ENCODE assay signal across 10 cellular contexts in genomic region chr10:122019414-122019975, GRCh38. TPM values are rescaled to one million over a fixed set of nuclear protein-coding genes. Genes with fewer than 3 reads are reported as not detected.
A peak's percentile ranks its signal among the peaks of the same experiment; 100 is the strongest.
DNase-seq lines count a peak whose midpoint lies in the region; ATAC-seq and TF ChIP-seq lines count a peak whose summit lies in the region.
"Had no signal": no experiment of that assay in that cellular context is flagged by ENCODE, and none has a peak within 500 bp of the region (broad histone marks: within the 10 kb centered on the region; RNA-seq: fewer than 3 reads in every experiment).

No MANE protein-coding gene starts in this region.

- POLR2A ChIA-PET in CD4-positive, alpha-beta T cell (lab: Charles Lee), result no interaction called here

- no peaks in the 10 kb centered on the region for H3K27me3 Mint-ChIP-seq in type B pancreatic cell
- H3K27me3 Mint-ChIP-seq in CD4-positive, alpha-beta T cell, result peaks cover 11% of the 10 kb centered on the region

- in situ Hi-C loops in mammary epithelial cell (cut with MboI; ENCODE audit: low sequenced_read_pairs in 2 of 2), result no loop called here

- H3K36me3 Mint-ChIP-seq in type B pancreatic cell, result no peaks in the 10 kb centered on the region
- H3K36me3 Mint-ChIP-seq in CD4-positive, alpha-beta T cell (ENCODE audit: low read depth), result no peaks in the 10 kb centered on the region

- no peak for TF ChIP-seq CTCF in mammary epithelial cell (conservative IDR thresholded peaks at IDR 0.05 in 1 of 2, IDR thresholded peaks at IDR 0.05 in 1 of 2; ENCODE audit: extremely low read depth in 1 of 2, insufficient read depth in 1 of 2, low read depth in 1 of 2, low read length in 2 of 2)
- TF ChIP-seq CTCF in right lobe of liver (IDR thresholded peaks at IDR 0.05), result no peak
- no peak for TF ChIP-seq CTCF in type B pancreatic cell (conservative IDR thresholded peaks at IDR 0.05)
- no peak for TF ChIP-seq CTCF in ascending aorta (IDR thresholded peaks at IDR 0.05)
- no peak for TF ChIP-seq CTCF in CD4-positive, alpha-beta T cell (IDR thresholded peaks at IDR 0.05)

- H3K27ac ChIP-seq in mammary epithelial cell (ENCODE audit: insufficient read depth, low read depth, low read length), result no peak overlapping the region
- peak overlapping the region; percentile 51 to 79 (median 78) for H3K27ac ChIP-seq in right lobe of liver
- peak overlapping the region in 1 of 2 donors; percentile 27 for H3K27ac ChIP-seq in ascending aorta
- no peak overlapping the region for H3K27ac ChIP-seq in CD4-positive, alpha-beta T cell (ENCODE audit: low read depth, low read length)

- no peak overlapping the region for H3K9ac ChIP-seq in mammary epithelial cell (ENCODE audit: insufficient read depth, low read length)

- ATAC-seq in right lobe of liver, result peak; percentile 89 to 91 (median 91)
- ATAC-seq in GM18870 (IDR thresholded peaks at IDR 0.05; ENCODE audit: unreplicated experiment), result no peak
- ATAC-seq in CD4-positive, alpha-beta T cell (ENCODE audit: poor library complexity), result no peak

- H3K27me3 ChIP-seq in mammary epithelial cell (ENCODE audit: insufficient read depth, low read length), result no peaks in the 10 kb centered on the region
- H3K27me3 ChIP-seq in right lobe of liver, result no peaks in the 10 kb centered on the region
- H3K27me3 ChIP-seq in ascending aorta, result no peaks in the 10 kb centered on the region
- H3K27me3 ChIP-seq in CD4-positive, alpha-beta T cell (ENCODE audit: control insufficient read depth, insufficient read depth, low read length), result peaks cover 3% of the 10 kb centered on the region

- peak overlapping the region; percentile 95 for H3K27ac Mint-ChIP-seq in type B pancreatic cell
- no peak overlapping the region for H3K27ac Mint-ChIP-seq in CD4-positive, alpha-beta T cell

- no peaks in the 10 kb centered on the region for H4K20me1 ChIP-seq in mammary epithelial cell (ENCODE audit: insufficient read depth, low read length)

- H3K9me3 Mint-ChIP-seq in type B pancreatic cell, result no peaks in the 10 kb centered on the region
- no peaks in the 10 kb centered on the region for H3K9me3 Mint-ChIP-seq in CD4-positive, alpha-beta T cell

- no TSS peak for BruUV-seq in mammary epithelial cell (replicated peaks; lab: Mats Ljungman, UMichigan)

- no peak for TF ChIP-seq POLR2A in right lobe of liver (IDR thresholded peaks at IDR 0.05)

- H3K36me3 ChIP-seq in mammary epithelial cell (ENCODE audit: insufficient read depth, low read length) (no peaks in the 10 kb centered on the region), right lobe of liver (no peaks in the 10 kb centered on the region), ascending aorta (peaks cover 0 to 2% of the 10 kb centered on the region in 2 donors)

- H3K4me1 Mint-ChIP-seq in type B pancreatic cell (ENCODE audit: unreplicated experiment), result peaks cover 35% of the 10 kb centered on the region
- H3K4me1 Mint-ChIP-seq in CD4-positive, alpha-beta T cell (ENCODE audit: low read depth), result no peaks in the 10 kb centered on the region

- peak overlapping the region; percentile 73 for H2AFZ ChIP-seq in mammary epithelial cell (ENCODE audit: low read depth, low read length)

- H3K4me1 ChIP-seq in mammary epithelial cell (ENCODE audit: insufficient read depth, low read length) (peaks cover 8% of the 10 kb centered on the region), right lobe of liver (peaks cover 0 to 7% (median 0%) of the 10 kb centered on the region in 4 donors), ascending aorta (peaks cover 0 to 7% of the 10 kb centered on the region in 2 donors)

- H3K4me2 ChIP-seq in mammary epithelial cell (ENCODE audit: insufficient read depth, low read depth, low read length), result peak overlapping the region; percentile 49

- H3K4me3 ChIP-seq in mammary epithelial cell (replicated peaks in 1 of 3; ENCODE audit: insufficient read depth in 1 of 3, low read depth in 2 of 3, low read length in 3 of 3) (peak overlapping the region in 1 of 3 experiments; percentile 11), right lobe of liver (peak overlapping the region; percentile 12 to 44 (median 42)), ascending aorta (peak overlapping the region in 1 of 2 donors; percentile 13)

- dilution Hi-C loops in mammary epithelial cell (cut with HindIII; ENCODE audit: low sequenced_read_pairs), result no loop called here

- intact Hi-C loops in mammary epithelial cell (cut with micrococcal nuclease), result no loop called here
- intact Hi-C loops in right lobe of liver (cut with DNase I), result no loop called here
- intact Hi-C loops in ascending aorta (cut with DNase I), result no loop called here
- intact Hi-C loops in CD4-positive, alpha-beta T cell (cut with DNase I, micrococcal nuclease), result no loop called here

- CTCF ChIA-PET in mammary epithelial cell (lab: Charles Lee; ENCODE audit: low non-redundant PET), result no interaction called here
- CTCF ChIA-PET in CD4-positive, alpha-beta T cell (lab: Charles Lee), result no interaction called here

- WGBS in mammary epithelial cell (ENCODE audit: low coverage, missing lambda C conversion rate), result 14% methylated on average over 21 of the region's 24 CpGs
- WGBS in right lobe of liver (ENCODE audit: insufficient coverage, low coverage, low lambda C conversion rate, missing lambda C conversion rate), result 50% methylated on average over 16 of the region's 24 CpGs

- no peaks in the 10 kb centered on the region for H3K79me2 ChIP-seq in mammary epithelial cell (ENCODE audit: insufficient read depth, low read length)

- peak overlapping the region; percentile 79 for H3K4me3 Mint-ChIP-seq in type B pancreatic cell
- H3K4me3 Mint-ChIP-seq in CD4-positive, alpha-beta T cell, result no peak overlapping the region

- DNase-seq in NCI-H1436 (lab: John Stamatoyannopoulos, UW), result peak; percentile 8
- no peak for DNase-seq in NCI-H1436 treated with DMSO at 0.1 percent for 48 hours (lab: John Stamatoyannopoulos, UW)
- DNase-seq in mammary epithelial cell, result peak; percentile 81
- DNase-seq in right lobe of liver, result peak; percentile 74 to 85 (median 83)
- DNase-seq in type B pancreatic cell (ENCODE audit: extremely low spot score, unreplicated experiment), result no peak
- no peak for DNase-seq in ascending aorta (ENCODE audit: low spot score in 2 of 2)
- no peak for DNase-seq in CD4-positive, alpha-beta T cell
- DNase-seq: activated CD4-positive, alpha-beta T cell treated with anti-CD3 and anti-CD28 coated beads, Interleukin-2, amount 50 U/mL, for 4 hours; NCI-H1694 had no signal

- no peaks in the 10 kb centered on the region for H3K9me3 ChIP-seq in mammary epithelial cell (replicated peaks; ENCODE audit: insufficient read depth, low read length)
- H3K9me3 ChIP-seq in right lobe of liver, result no peaks in the 10 kb centered on the region
- H3K9me3 ChIP-seq in ascending aorta, result no peaks in the 10 kb centered on the region
- H3K9me3 ChIP-seq in CD4-positive, alpha-beta T cell (ENCODE audit: control insufficient read depth, low read length), result no peaks in the 10 kb centered on the region

RNA-seq across cellular contexts. Expression of gene TACC2, which starts 30.5 kb away (rescaled TPM):
- total RNA-seq in mammary epithelial cell (10 to 100 TPM; 12.7 to 41.7 TPM), right lobe of liver (10 to 100 TPM; 16.2 to 21.1 (median 18.8) TPM), type B pancreatic cell (ENCODE audit: low replicate concordance) (67.0 and 71.2 TPM in 2 replicates), ascending aorta (69.1 TPM)
- 17.6 TPM for polyA plus RNA-seq in mammary epithelial cell
- polyA minus RNA-seq in mammary epithelial cell, result 15.5 TPM
- total RNA-seq in CD4-positive, alpha-beta T cell, result not detected

RNA-seq across cellular contexts. Expression of gene NSMCE4A, which starts 44.5 kb away (rescaled TPM):
- total RNA-seq in mammary epithelial cell (10 to 100 TPM; 14.5 to 28.6 TPM), right lobe of liver (10 to 100 TPM; 17.0 to 46.5 (median 30.6) TPM), type B pancreatic cell (ENCODE audit: low replicate concordance) (45.1 and 52.9 TPM in 2 replicates), ascending aorta (63.3 TPM)
- polyA plus RNA-seq in mammary epithelial cell, result 22.5 TPM
- polyA minus RNA-seq in mammary epithelial cell, result 28.6 TPM
- total RNA-seq in CD4-positive, alpha-beta T cell, result 10 to 100 TPM; 34.2 to 36.5 TPM

Comparison
In these comparisons a context has a peak if more than half of its experiments do, and no peak if none do; other contexts are left out.
1. DNase-seq: peak in NCI-H1436 (single experiment), mammary epithelial cell (single experiment) and right lobe of liver (3 of 3); none in NCI-H1436 treated with DMSO at 0.1 percent for 48 hours (single experiment), type B pancreatic cell (single experiment), ascending aorta (0 of 2) and CD4-positive, alpha-beta T cell (0 of 10).
2. H3K27ac ChIP-seq: peak in right lobe of liver (3 of 3); none in mammary epithelial cell (single experiment) and CD4-positive, alpha-beta T cell (single experiment).
3. ATAC-seq: peak in right lobe of liver (4 of 4); none in GM18870 (single experiment) and CD4-positive, alpha-beta T cell (single experiment).
4. RNA of gene TACC2, which starts 30.5 kb away (total RNA-seq): 67.0 to 71.2 TPM in type B pancreatic cell, 69.1 TPM in ascending aorta (single experiment), 12.7 to 41.7 TPM in mammary epithelial cell and 16.2 to 21.1 TPM in right lobe of liver; not detected in CD4-positive, alpha-beta T cell; every median in the first group is over 10 times any median in the second.